In the genomic region with DNA sequence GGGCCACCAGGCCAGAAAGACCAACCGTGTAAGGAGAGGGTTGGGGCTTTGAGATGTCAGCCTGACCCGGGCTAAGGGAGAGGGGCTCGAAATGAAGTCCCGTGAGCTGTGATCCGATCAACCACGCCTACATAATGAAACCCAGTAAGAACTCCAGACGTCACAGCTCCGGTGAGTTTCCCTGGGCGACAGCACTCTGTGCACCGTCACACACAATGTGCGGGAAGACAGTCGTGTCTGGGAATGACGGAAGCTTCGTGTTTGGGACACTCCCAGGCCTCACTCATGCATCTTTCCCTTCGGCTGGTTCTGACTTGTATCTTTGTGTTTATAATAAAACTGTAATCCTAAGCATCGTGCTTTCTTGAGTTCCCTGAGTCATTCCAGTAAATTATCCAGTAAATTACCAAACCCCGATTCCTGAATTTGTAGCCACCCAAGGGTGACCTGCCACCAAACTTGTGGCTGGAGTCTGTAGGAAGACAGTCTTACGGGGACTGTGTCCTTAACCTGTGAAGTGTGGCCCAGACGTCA, we compare ENCODE assay signal across 12 cellular contexts. TPM values are rescaled to one million over a fixed set of nuclear protein-coding genes. Genes with fewer than 3 reads are reported as not detected.
DNase-seq lines count a peak whose midpoint lies in the region; ATAC-seq, FAIRE-seq and TF ChIP-seq lines count a peak whose summit lies in the region.
"Had no signal": no experiment of that assay in that cellular context is flagged by ENCODE, and none has a peak within 500 bp of the region (broad histone marks: within the 10 kb centered on the region; RNA-seq: fewer than 3 reads in every experiment).

No MANE protein-coding gene starts in this region.

- H3K9ac ChIP-seq in astrocyte (ENCODE audit: low read length) (no peak overlapping the region), keratinocyte (ENCODE audit: control insufficient read depth, extremely low read depth, insufficient read depth, low read length) (peak overlapping the region; percentile 75)

- DNase-seq in BJ (ENCODE audit: low read depth) (peak; percentile 90), astrocyte (ENCODE audit: low read depth) (no peak), keratinocyte (ENCODE audit: low read depth, low spot score) (no peak), sciatic nerve (ENCODE audit: low spot score) (peak; percentile 63), cerebellum (ENCODE audit: low spot score) (no peak)
- DNase-seq in CD4-positive, alpha-beta memory T cell = no peak
- DNase-seq: activated CD8-positive, alpha-beta memory T cell treated with anti-CD3 and anti-CD28 coated beads, Interleukin-2, amount 50 U/mL, for 48 hours; NCI-H748 treated with DMSO at 0.1 percent for 48 hours; right lobe of liver had no signal

- no peaks in the 10 kb centered on the region for H3K79me2 ChIP-seq in astrocyte (ENCODE audit: insufficient read depth, low read length)
- no peaks in the 10 kb centered on the region for H3K79me2 ChIP-seq in keratinocyte (ENCODE audit: control insufficient read depth, insufficient read depth, low read length)

- no peak overlapping the region for H3K4me2 ChIP-seq in astrocyte (ENCODE audit: low read length)
- H3K4me2 ChIP-seq in keratinocyte (ENCODE audit: control insufficient read depth, extremely low read depth, insufficient read depth, low read depth, low read length) = peak overlapping the region; percentile 82

- CTCF ChIA-PET in BJ (lab: Yijun Ruan, JAX) = interaction anchor here (1.0 to 2.7 kb wide), 9 partner anchors 12 to 350 kb away, joined by 3 to 19 read pairs (median 4); partner anchors contain the start of gene IWS1
- CTCF ChIA-PET in CD4-positive, alpha-beta memory T cell (lab: Charles Lee; ENCODE audit: partially characterized antibody) = no interaction called here

- peaks cover 7% of the 10 kb centered on the region for H3K9me3 Mint-ChIP-seq in astrocyte (ENCODE audit: unreplicated experiment)
- peaks cover 0 to 11% (median 4%) of the 10 kb centered on the region in 8 donors for H3K9me3 Mint-ChIP-seq in CD4-positive, alpha-beta memory T cell

- H4K20me1 ChIP-seq in astrocyte (ENCODE audit: insufficient read depth, low read length) = no peaks in the 10 kb centered on the region
- H4K20me1 ChIP-seq in keratinocyte (ENCODE audit: control insufficient read depth, extremely low read depth, insufficient read depth, low read length) = no peaks in the 10 kb centered on the region

- H3K4me1 ChIP-seq in astrocyte (ENCODE audit: insufficient read depth, low read length) (peaks cover 13% of the 10 kb centered on the region), keratinocyte (ENCODE audit: control insufficient read depth, extremely low read depth, insufficient read depth, low read length) (peaks cover 31% of the 10 kb centered on the region)
- H3K4me1 ChIP-seq in CD4-positive, alpha-beta memory T cell (ENCODE audit: insufficient read depth, low read length) = no peaks in the 10 kb centered on the region

- no peak overlapping the region for H3K27ac Mint-ChIP-seq in astrocyte (ENCODE audit: unreplicated experiment)
- H3K27ac Mint-ChIP-seq in CD4-positive, alpha-beta memory T cell = no peak overlapping the region

- H3K9me3 ChIP-seq in astrocyte (ENCODE audit: insufficient read depth, low read depth, low read length) (no peaks in the 10 kb centered on the region), keratinocyte (ENCODE audit: control insufficient read depth, low read depth, low read length) (no peaks in the 10 kb centered on the region)
- H3K9me3 ChIP-seq in CD4-positive, alpha-beta memory T cell (ENCODE audit: control insufficient read depth in 1 of 2, low read length in 2 of 2) = no peaks in the 10 kb centered on the region
- H3K9me3 ChIP-seq: right lobe of liver had no signal

- ATAC-seq in sciatic nerve (peak; percentile 74), HG03460 (IDR thresholded peaks at IDR 0.05; ENCODE audit: unreplicated experiment) (no peak), HG03378 (IDR thresholded peaks at IDR 0.05; ENCODE audit: unreplicated experiment) (no peak)

- POLR2A ChIA-PET in BJ (lab: Charles Lee) = interaction anchor here (0.6 kb wide), 1 partner anchor 518 kb away, joined by 3 read pairs; no protein-coding TSS in a partner anchor
- POLR2A ChIA-PET in CD4-positive, alpha-beta memory T cell (lab: Charles Lee; ENCODE audit: partially characterized antibody) = no interaction called here

- peaks cover 3% of the 10 kb centered on the region for H3K36me3 Mint-ChIP-seq in astrocyte (ENCODE audit: low read depth, unreplicated experiment)
- no peaks in the 10 kb centered on the region for H3K36me3 Mint-ChIP-seq in CD4-positive, alpha-beta memory T cell

- no peak overlapping the region for H3K4me3 Mint-ChIP-seq in astrocyte (ENCODE audit: unreplicated experiment)
- H3K4me3 Mint-ChIP-seq in CD4-positive, alpha-beta memory T cell = no peak overlapping the region

- peaks cover 4% of the 10 kb centered on the region for H3K27me3 Mint-ChIP-seq in astrocyte (ENCODE audit: low read depth, unreplicated experiment)
- H3K27me3 Mint-ChIP-seq in CD4-positive, alpha-beta memory T cell = peaks cover 4 to 7% of the 10 kb centered on the region in 2 donors

- intact Hi-C loops in sciatic nerve (cut with DNase I) = no loop called here
- intact Hi-C loops in CD4-positive, alpha-beta memory T cell (cut with micrococcal nuclease) = no loop called here

- peaks cover 22% of the 10 kb centered on the region for H3K4me1 Mint-ChIP-seq in astrocyte (ENCODE audit: low read depth, unreplicated experiment)
- no peaks in the 10 kb centered on the region for H3K4me1 Mint-ChIP-seq in CD4-positive, alpha-beta memory T cell

- H3K4me3 ChIP-seq in BJ (ENCODE audit: low read depth, low read length) (no peak overlapping the region), astrocyte (ENCODE audit: insufficient read depth, low read depth, low read length) (no peak overlapping the region), keratinocyte (ENCODE audit: control insufficient read depth in 2 of 3, extremely low read depth in 1 of 3, insufficient read depth in 2 of 3, low read depth in 1 of 3, low read length in 3 of 3) (peak overlapping the region in 1 of 3 experiments; percentile 39)
- no peak overlapping the region for H3K4me3 ChIP-seq in CD4-positive, alpha-beta memory T cell (ENCODE audit: low read length in 2 of 2)
- H3K4me3 ChIP-seq: right lobe of liver had no signal

- H3K27ac ChIP-seq in astrocyte (ENCODE audit: low read depth, low read length) = no peak overlapping the region
- peak overlapping the region; percentile 90 for H3K27ac ChIP-seq in keratinocyte (ENCODE audit: control insufficient read depth, insufficient read depth, low read length)
- no peak overlapping the region for H3K27ac ChIP-seq in CD4-positive, alpha-beta memory T cell (ENCODE audit: low read depth, low read length)
- H3K27ac ChIP-seq: right lobe of liver had no signal

- TF ChIP-seq CTCF in BJ (IDR thresholded peaks at IDR 0.05; ENCODE audit: insufficient read depth, low read depth, low read length) = no peak
- TF ChIP-seq CTCF in astrocyte (IDR thresholded peaks at IDR 0.05; ENCODE audit: insufficient read depth, low read depth, low read length) = no peak
- no peak for TF ChIP-seq CTCF in keratinocyte (optimal IDR thresholded peaks at IDR 0.05 in 1 of 3, IDR thresholded peaks at IDR 0.05 in 1 of 3, conservative IDR thresholded peaks at IDR 0.05 in 1 of 3; ENCODE audit: extremely low read depth in 1 of 3, insufficient read depth in 2 of 3, low read length in 3 of 3)

- no peaks in the 10 kb centered on the region for H3K36me3 ChIP-seq in BJ (ENCODE audit: control insufficient read depth, insufficient read depth, low read length)
- no peaks in the 10 kb centered on the region for H3K36me3 ChIP-seq in astrocyte (ENCODE audit: insufficient read depth, low read length)
- H3K36me3 ChIP-seq in keratinocyte (ENCODE audit: control insufficient read depth in 2 of 2, extremely low read depth in 1 of 2, insufficient read depth in 2 of 2, low read length in 2 of 2) = no peaks in the 10 kb centered on the region
- H3K36me3 ChIP-seq in CD4-positive, alpha-beta memory T cell (ENCODE audit: insufficient read depth, low read length) = no peaks in the 10 kb centered on the region
- H3K36me3 ChIP-seq: right lobe of liver had no signal

- dilution Hi-C loops in keratinocyte (cut with MboI; ENCODE audit: extremely low pct_ligation_motif_present, low sequenced_read_pairs) = no loop called here

- no peak for FAIRE-seq in astrocyte (lab: Jason Lieb, UNC)
- peak; percentile 62 for FAIRE-seq in keratinocyte (lab: Jason Lieb, UNC)
- FAIRE-seq: colon had no signal

- H2AFZ ChIP-seq in astrocyte (ENCODE audit: low read depth, low read length) (peak overlapping the region; percentile 28), keratinocyte (ENCODE audit: control insufficient read depth, low read length) (peak overlapping the region; percentile 85)

- peaks cover 2% of the 10 kb centered on the region for H3K9me1 ChIP-seq in keratinocyte (ENCODE audit: control insufficient read depth, extremely low read depth, insufficient read depth, low read length)

- no peaks in the 10 kb centered on the region for H3K27me3 ChIP-seq in BJ (ENCODE audit: control insufficient read depth, insufficient read depth, low read length)
- no peaks in the 10 kb centered on the region for H3K27me3 ChIP-seq in astrocyte (ENCODE audit: insufficient read depth, low read length)
- no peaks in the 10 kb centered on the region for H3K27me3 ChIP-seq in keratinocyte (ENCODE audit: control insufficient read depth, extremely low read depth, insufficient read depth, low read length)
- H3K27me3 ChIP-seq in CD4-positive, alpha-beta memory T cell (ENCODE audit: insufficient read depth, low read length) = no peaks in the 10 kb centered on the region
- H3K27me3 ChIP-seq: right lobe of liver had no signal

RNA-seq across cellular contexts. Expression of gene CYP27C1, which starts 44.2 kb away (rescaled TPM):
- polyA plus RNA-seq in BJ (2011; rRNA removed) = 0.13 and 0.28 TPM in 2 replicates
- 0.10 TPM in 1 of 2 replicates, not detected in the other for polyA minus RNA-seq in BJ (2011; rRNA and poly(A)+ RNA removed)
- 4.4 and 5.7 TPM in 2 replicates for total RNA-seq in astrocyte
- 3.1 to 7.9 TPM (median 6.1 TPM) in 3 replicates for polyA plus RNA-seq in keratinocyte
- polyA plus RNA-seq in keratinocyte (2011; ENCODE audit: low read depth) = 2.2 TPM
- 4.0 and 4.8 TPM in 2 replicates for polyA plus RNA-seq in keratinocyte (2011; cell fraction: cytosol; rRNA removed)
- 10.8 and 12.3 TPM in 2 replicates for polyA plus RNA-seq in keratinocyte (2011; cell fraction: nucleus; rRNA removed)
- 2.3 and 7.4 TPM in 2 replicates for polyA plus RNA-seq in keratinocyte (2012; ENCODE audit: low replicate concordance)
- polyA minus RNA-seq in keratinocyte = 2.9 to 6.9 TPM (median 4.4 TPM) in 3 replicates
- 1.3 TPM for polyA minus RNA-seq in keratinocyte (2011; cell fraction: cytosol; rRNA and poly(A)+ RNA removed)
- 1.6 and 3.5 TPM in 2 replicates for polyA minus RNA-seq in keratinocyte (2011; cell fraction: nucleus; rRNA and poly(A)+ RNA removed)
- total RNA-seq in sciatic nerve = 0.31 TPM
- 1.1 TPM for total RNA-seq in cerebellum
- total RNA-seq in CD4-positive, alpha-beta memory T cell = not detected
- not detected for polyA plus RNA-seq in CD4-positive, alpha-beta memory T cell

Comparison
In these comparisons a context has a peak if more than half of its experiments do, and no peak if none do; other contexts are left out.
1. DNase-seq: peak in BJ (single experiment) and sciatic nerve (single experiment); none in astrocyte (single experiment), keratinocyte (single experiment), cerebellum (single experiment) and CD4-positive, alpha-beta memory T cell (0 of 5).